Comparison of ENCODE assay signal across 16 cellular contexts in genomic region chr11:44972746-44973435, GRCh38.
"Had no signal": no experiment of that assay in that cellular context is flagged by ENCODE, and none has a peak within 500 bp of the region (broad histone marks: within the 10 kb centered on the region; RNA-seq: fewer than 3 reads in every experiment).

No MANE protein-coding gene starts in this region.

- H3K36me3 Mint-ChIP-seq: activated naive CD4-positive, alpha-beta T cell treated with anti-CD3 and anti-CD28 coated beads, Interleukin-2, amount 10 ng/mL, durations not matched to agents 7 days and 5 days; WTC11 had no signal

- H3K9me3 ChIP-seq: adrenal gland, heart left ventricle, left lung, psoas muscle, sigmoid colon, upper lobe of left lung had no signal

- H3K4me1 Mint-ChIP-seq: activated naive CD4-positive, alpha-beta T cell treated with anti-CD3 and anti-CD28 coated beads, Interleukin-2, amount 10 ng/mL, durations not matched to agents 7 days and 5 days had no signal

- H3K27me3 ChIP-seq: adrenal gland, dorsolateral prefrontal cortex, heart left ventricle, left lung, sigmoid colon, upper lobe of left lung had no signal

- H3K27ac Mint-ChIP-seq: activated naive CD4-positive, alpha-beta T cell treated with anti-CD3 and anti-CD28 coated beads, Interleukin-2, amount 10 ng/mL, durations not matched to agents 7 days and 5 days; T-helper 1 cell treated with Interleukin-12 subunit alpha and Interleukin-12 subunit beta and Interleukin-4 antibody, amounts not matched to agents 30 μg/mL and 1 μg/mL, for 36 hours; WTC11 had no signal

- ATAC-seq: esophagus mucosa, left lung, psoas muscle had no signal

- H3K27me3 Mint-ChIP-seq: central memory CD8-positive, alpha-beta T cell had no signal

- H3K9me3 Mint-ChIP-seq: activated naive CD4-positive, alpha-beta T cell treated with anti-CD3 and anti-CD28 coated beads, Interleukin-2, amount 10 ng/mL, durations not matched to agents 7 days and 5 days; central memory CD8-positive, alpha-beta T cell; T-helper 1 cell treated with Interleukin-12 subunit alpha and Interleukin-12 subunit beta and Interleukin-4 antibody, amounts not matched to agents 30 μg/mL and 1 μg/mL, for 36 hours; WTC11 had no signal

- H3K27ac ChIP-seq: adrenal gland, heart left ventricle, left lung, psoas muscle, sigmoid colon, upper lobe of left lung had no signal

- H3K36me3 ChIP-seq: adrenal gland, heart left ventricle, left lung, sigmoid colon, upper lobe of left lung had no signal

- H3K4me3 Mint-ChIP-seq: activated naive CD4-positive, alpha-beta T cell treated with anti-CD3 and anti-CD28 coated beads, Interleukin-2, amount 10 ng/mL, durations not matched to agents 7 days and 5 days; central memory CD8-positive, alpha-beta T cell; T-helper 1 cell treated with Interleukin-12 subunit alpha and Interleukin-12 subunit beta and Interleukin-4 antibody, amounts not matched to agents 30 μg/mL and 1 μg/mL, for 36 hours; WTC11 had no signal

- DNase-seq: activated CD4-positive, alpha-beta T cell treated with anti-CD3 and anti-CD28 coated beads for 48 hours; activated naive CD4-positive, alpha-beta T cell treated with anti-CD3 and anti-CD28 coated beads, Interleukin-2, amount 10 ng/mL, durations not matched to agents 7 days and 5 days; adrenal gland; heart left ventricle; left lung; nucleus accumbens; psoas muscle; sigmoid colon; stimulated activated naive CD4-positive, alpha-beta T cell treated with Interleukin-2 at 50 U/mL for 16 hours; upper lobe of left lung had no signal

- H3K4me3 ChIP-seq: adrenal gland, dorsolateral prefrontal cortex, heart left ventricle, left lung, psoas muscle, sigmoid colon, upper lobe of left lung had no signal

- H3K4me1 ChIP-seq: psoas muscle, sigmoid colon had no signal

- FAIRE-seq: islet of Langerhans had no signal
